Comparison of ENCODE assay signal across 8 cellular contexts in genomic region chr3:96813820-96814580, GRCh38. TPM values are rescaled to one million over a fixed set of nuclear protein-coding genes. Genes with fewer than 3 reads are reported as not detected.
DNase-seq lines count a peak whose midpoint lies in the region; ATAC-seq, FAIRE-seq and TF ChIP-seq lines count a peak whose summit lies in the region.

No MANE protein-coding gene starts in this region.

- no peaks in the 10 kb centered on the region for H3K79me2 ChIP-seq in keratinocyte (ENCODE audit: control insufficient read depth, insufficient read depth, low read length)

- H3K27ac ChIP-seq in keratinocyte (ENCODE audit: control insufficient read depth, insufficient read depth, low read length) (no peak overlapping the region), small intestine (ENCODE audit: low read depth in 1 of 2, low read length in 1 of 2) (no peak overlapping the region)

- dilution Hi-C loops in keratinocyte (cut with MboI; ENCODE audit: extremely low pct_ligation_motif_present, low sequenced_read_pairs): no loop called here

- in situ Hi-C loops in GM13976 (cut with MboI; ENCODE audit: low sequenced_read_pairs, unreplicated experiment): no loop called here

- H4K20me1 ChIP-seq in keratinocyte (ENCODE audit: control insufficient read depth, extremely low read depth, insufficient read depth, low read length): no peaks in the 10 kb centered on the region

- TF ChIP-seq CTCF in AG09309 (IDR thresholded peaks at IDR 0.05; ENCODE audit: control insufficient read depth, insufficient read depth, low read depth, low read length, missing control alignments) (peak; percentile 26), GM13976 (IDR thresholded peaks at IDR 0.05; ENCODE audit: borderline replicate concordance, control extremely low read depth, extremely low read depth, insufficient read depth, missing control alignments) (no peak), bronchial epithelial cell (IDR thresholded peaks at IDR 0.05; ENCODE audit: insufficient read depth, low read length, severe bottlenecking) (peak; percentile 25), keratinocyte (optimal IDR thresholded peaks at IDR 0.05 in 1 of 3, IDR thresholded peaks at IDR 0.05 in 1 of 3, conservative IDR thresholded peaks at IDR 0.05 in 1 of 3; ENCODE audit: extremely low read depth in 1 of 3, insufficient read depth in 2 of 3, low read length in 3 of 3) (peak in 1 of 3 experiments; percentile 14)

- H3K9me1 ChIP-seq in keratinocyte (ENCODE audit: control insufficient read depth, extremely low read depth, insufficient read depth, low read length): no peaks in the 10 kb centered on the region

- DNase-seq in AG09309 (ENCODE audit: low read depth): no peak
- DNase-seq in GM13976 (ENCODE audit: low spot score): peak; percentile 49
- peak; percentile 38 for DNase-seq in NCI-H748 treated with DMSO at 0.1 percent for 48 hours (lab: John Stamatoyannopoulos, UW)
- peak; percentile 24 for DNase-seq in bronchial epithelial cell (ENCODE audit: low read depth)
- DNase-seq in keratinocyte (ENCODE audit: low read depth, low spot score): no peak
- peak; percentile 3 for DNase-seq in small intestine

- 1 to 4% (median 3%) methylated on average over 58 to 76 of the region's 76 CpGs for WGBS in small intestine, 3 donors

- H3K9me3 ChIP-seq in keratinocyte (ENCODE audit: control insufficient read depth, low read depth, low read length): no peaks in the 10 kb centered on the region
- no peaks in the 10 kb centered on the region for H3K9me3 ChIP-seq in small intestine (ENCODE audit: control insufficient read depth, low read depth)

- FAIRE-seq in bronchial epithelial cell (lab: Jason Lieb, UNC) (no peak), keratinocyte (lab: Jason Lieb, UNC) (no peak), small intestine (lab: Jason Lieb, UNC) (no peak)

- H2AFZ ChIP-seq in keratinocyte (ENCODE audit: control insufficient read depth, low read length): peak overlapping the region; percentile 77

- H3K4me3 ChIP-seq in AG09309 (ENCODE audit: control insufficient read depth, low read depth, low read length): peak overlapping the region; percentile 50
- peak overlapping the region; percentile 38 for H3K4me3 ChIP-seq in bronchial epithelial cell (ENCODE audit: low read depth, low read length)
- H3K4me3 ChIP-seq in keratinocyte (ENCODE audit: control insufficient read depth in 2 of 3, extremely low read depth in 1 of 3, insufficient read depth in 2 of 3, low read depth in 1 of 3, low read length in 3 of 3): peak overlapping the region; percentile 32 to 61 (median 47)
- H3K4me3 ChIP-seq in small intestine (ENCODE audit: low read depth in 1 of 2, low read length in 2 of 2): peak overlapping the region in 1 of 2 donors; percentile 31

- H3K9ac ChIP-seq in keratinocyte (ENCODE audit: control insufficient read depth, extremely low read depth, insufficient read depth, low read length): peak overlapping the region; percentile 1

- ATAC-seq in HG03025 (IDR thresholded peaks at IDR 0.05; ENCODE audit: low FRiP score, unreplicated experiment) (peak; percentile 27), GM18520 (IDR thresholded peaks at IDR 0.05; ENCODE audit: unreplicated experiment) (no peak)

- H3K27me3 ChIP-seq in bronchial epithelial cell (ENCODE audit: control insufficient read depth, insufficient read depth, low read length) (peaks cover 13% of the 10 kb centered on the region), keratinocyte (ENCODE audit: control insufficient read depth, extremely low read depth, insufficient read depth, low read length) (peaks cover 33% of the 10 kb centered on the region), small intestine (ENCODE audit: control insufficient read depth in 2 of 2, insufficient read depth in 2 of 2, low read length in 2 of 2) (peaks cover 5 to 19% of the 10 kb centered on the region in 2 donors)

- H3K36me3 ChIP-seq in bronchial epithelial cell (ENCODE audit: control insufficient read depth, insufficient read depth, low read length) (no peaks in the 10 kb centered on the region), keratinocyte (ENCODE audit: control insufficient read depth in 2 of 2, extremely low read depth in 1 of 2, insufficient read depth in 2 of 2, low read length in 2 of 2) (no peaks in the 10 kb centered on the region), small intestine (ENCODE audit: control insufficient read depth in 2 of 2, insufficient read depth in 2 of 2, low read length in 2 of 2) (no peaks in the 10 kb centered on the region)

- H3K4me1 ChIP-seq in keratinocyte (ENCODE audit: control insufficient read depth, extremely low read depth, insufficient read depth, low read length) (peaks cover 2% of the 10 kb centered on the region), small intestine (ENCODE audit: control insufficient read depth in 2 of 2, insufficient read depth in 1 of 2, low read depth in 1 of 2, low read length in 1 of 2) (no peaks in the 10 kb centered on the region)

- peak overlapping the region; percentile 88 for H3K4me2 ChIP-seq in keratinocyte (ENCODE audit: control insufficient read depth, extremely low read depth, insufficient read depth, low read depth, low read length)

RNA-seq across cellular contexts. Expression of gene EPHA6, which starts 0.4 kb away (rescaled TPM):
- 0.26 and 0.64 TPM in 2 replicates for total RNA-seq in bronchial epithelial cell
- polyA plus RNA-seq in keratinocyte (not detected in 3 replicates), small intestine (under 1 TPM in 1 of 3 donors, not detected in 2; 0.03 TPM)
- not detected for polyA plus RNA-seq in keratinocyte (2011; ENCODE audit: low read depth)
- polyA plus RNA-seq in keratinocyte (2011; cell fraction: cytosol; rRNA removed): not detected in 2 replicates
- not detected in 2 replicates for polyA plus RNA-seq in keratinocyte (2011; cell fraction: nucleus; rRNA removed)
- not detected in 2 replicates for polyA plus RNA-seq in keratinocyte (2012; ENCODE audit: low replicate concordance)
- polyA minus RNA-seq in keratinocyte: not detected in 3 replicates
- polyA minus RNA-seq in keratinocyte (2011; cell fraction: cytosol; rRNA and poly(A)+ RNA removed): not detected
- not detected in 2 replicates for polyA minus RNA-seq in keratinocyte (2011; cell fraction: nucleus; rRNA and poly(A)+ RNA removed)

Comparison
In these comparisons a context has a peak if more than half of its experiments do, and no peak if none do; other contexts are left out.
1. DNase-seq: peak in GM13976 (single experiment), NCI-H748 treated with DMSO at 0.1 percent for 48 hours (single experiment), bronchial epithelial cell (single experiment) and small intestine (single experiment); none in AG09309 (single experiment) and keratinocyte (single experiment).